20 cellular contexts compared by ENCODE assay signal in genomic region chr2:204354442-204354856, GRCh38.
"Had no signal": no experiment of that assay in that cellular context is flagged by ENCODE, and none has a peak within 500 bp of the region (broad histone marks: within the 10 kb centered on the region; RNA-seq: fewer than 3 reads in every experiment).

No MANE protein-coding gene starts in this region.

- H3K9me3 Mint-ChIP-seq: activated CD8-positive, alpha-beta T cell treated with anti-CD3 and anti-CD28 coated beads for 36 hours; central memory CD8-positive, alpha-beta T cell; T-helper 1 cell treated with Interleukin-12 subunit alpha and Interleukin-12 subunit beta and Interleukin-4 antibody, amounts not matched to agents 30 μg/mL and 1 μg/mL, for 36 hours had no signal

- H3K27ac Mint-ChIP-seq: activated CD8-positive, alpha-beta T cell treated with anti-CD3 and anti-CD28 coated beads for 36 hours; T-helper 1 cell treated with Interleukin-12 subunit alpha and Interleukin-12 subunit beta and Interleukin-4 antibody, amounts not matched to agents 30 μg/mL and 1 μg/mL, for 36 hours had no signal

- H3K9me3 ChIP-seq: body of pancreas had no signal

- H3K4me3 ChIP-seq: body of pancreas had no signal

- H3K4me1 Mint-ChIP-seq: central memory CD8-positive, alpha-beta T cell had no signal

- H3K27ac ChIP-seq: body of pancreas had no signal

- ATAC-seq: activated CD4-positive, CD25-positive, alpha-beta regulatory T cell treated with anti-CD3 and anti-CD28 coated beads, Interleukin-2, amount 50 U/mL, for 24 hours; activated CD8-positive, alpha-beta T cell treated with anti-CD3 and anti-CD28 coated beads for 36 hours; body of pancreas had no signal

- H3K4me1 ChIP-seq: body of pancreas had no signal

- DNase-seq: activated CD4-positive, alpha-beta T cell treated with anti-CD3 and anti-CD28 coated beads for 4 hours; activated CD8-positive, alpha-beta memory T cell treated with anti-CD3 and anti-CD28 coated beads, Interleukin-2, amount 50 U/mL, for 4 hours; activated CD8-positive, alpha-beta T cell treated with anti-CD3 and anti-CD28 coated beads for 36 hours; activated naive CD4-positive, alpha-beta T cell treated with anti-CD3 and anti-CD28 coated beads, Interleukin-2, amount 50 U/mL, for 16 hours; aorta; body of pancreas; MM.1S; NCI-H1105; NCI-H1436; NCI-H1694 treated with DMSO at 0.1 percent for 48 hours; NCI-H2029 treated with DMSO at 0.1 percent for 48 hours; NCI-H345; NCI-H510A; NCI-H526 treated with DMSO at 0.1 percent for 48 hours; NCI-H82; NK-92 treated with Interleukin-12 subunit alpha and Interleukin-12 subunit beta, amount 100 ng/mL, for 24 hours; SHP77 treated with DMSO at 0.1 percent for 48 hours had no signal

- H3K27me3 ChIP-seq: body of pancreas had no signal

- H3K4me3 Mint-ChIP-seq: activated CD8-positive, alpha-beta T cell treated with anti-CD3 and anti-CD28 coated beads for 36 hours; central memory CD8-positive, alpha-beta T cell; T-helper 1 cell treated with Interleukin-12 subunit alpha and Interleukin-12 subunit beta and Interleukin-4 antibody, amounts not matched to agents 30 μg/mL and 1 μg/mL, for 36 hours had no signal
